In the genomic region with DNA sequence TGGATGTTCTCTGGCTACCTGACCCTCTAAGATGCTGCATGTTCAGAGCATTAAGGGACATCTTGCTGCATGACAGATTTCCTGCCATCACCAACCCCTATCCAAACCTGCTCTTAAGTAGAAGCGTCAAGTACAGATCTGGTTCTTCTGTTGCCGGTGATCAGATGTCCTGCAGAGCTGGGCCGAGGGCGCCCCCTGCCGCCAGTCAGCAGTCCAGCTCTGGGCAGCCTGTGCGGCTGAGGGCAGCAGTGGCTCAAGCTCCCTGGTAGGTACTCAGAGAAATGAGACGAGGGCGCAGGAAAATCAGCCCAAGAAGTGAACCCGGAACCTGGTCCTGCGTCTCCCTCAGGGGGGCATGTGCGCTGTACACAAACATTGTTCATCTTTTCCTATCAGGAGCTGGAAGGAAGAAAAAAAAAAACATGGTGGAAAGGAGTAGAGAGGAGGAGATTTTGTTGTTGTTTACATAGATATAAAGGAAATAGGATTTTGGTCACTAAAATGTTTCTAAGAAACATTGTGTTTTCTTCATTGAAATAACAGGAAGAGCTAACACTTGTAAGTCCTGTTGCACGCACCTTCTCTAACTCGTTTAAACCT, we compare ENCODE assay signal across 8 cellular contexts.
A peak's percentile ranks its signal among the peaks of the same experiment; 100 is the strongest.
DNase-seq lines count a peak whose midpoint lies in the region; ATAC-seq and TF ChIP-seq lines count a peak whose summit lies in the region.

No MANE protein-coding gene starts in this region.

- intact Hi-C loops in uterus (cut with DNase I; ENCODE audit: low total_unique reads), result no loop called here

- TF ChIP-seq CTCF in KMS-11 (conservative IDR thresholded peaks at IDR 0.05; ENCODE audit: low read depth, low read length) (peak; percentile 42; the same call in 1 of the 2 replicates), choroid plexus epithelial cell (conservative IDR thresholded peaks at IDR 0.05; ENCODE audit: low read depth, low read length) (peak; percentile 79), uterus (IDR thresholded peaks at IDR 0.05) (peak; percentile 43 to 51 (median 47))

- no peak overlapping the region for H3K9ac ChIP-seq in KMS-11

- H3K36me3 ChIP-seq in KMS-11 (ENCODE audit: insufficient read depth) (no peaks in the 10 kb centered on the region), uterus (no peaks in the 10 kb centered on the region)

- H3K4me2 ChIP-seq in KMS-11, result no peak overlapping the region

- H3K79me2 ChIP-seq in KMS-11 (ENCODE audit: insufficient read depth, low read depth), result no peaks in the 10 kb centered on the region

- no peaks in the 10 kb centered on the region for H3K27me3 ChIP-seq in KMS-11 (ENCODE audit: insufficient read depth, low read depth)
- no peaks in the 10 kb centered on the region for H3K27me3 ChIP-seq in uterus

- H3K27ac ChIP-seq in KMS-11 (no peak overlapping the region), uterus (no peak overlapping the region)

- no peak for TF ChIP-seq POLR2A in uterus (IDR thresholded peaks at IDR 0.05)

- DNase-seq in SIG-M5 treated with dmso at 0.1 percent for 504 hours (lab: John Stamatoyannopoulos, UW; ENCODE audit: unreplicated experiment) (peak; percentile 66), SIG-M5 (lab: John Stamatoyannopoulos, UW) (no peak), RPMI8226 (peak; percentile 54), choroid plexus epithelial cell (ENCODE audit: low read depth) (peak; percentile 59), midbrain (lab: John Stamatoyannopoulos, UW) (peak; percentile 30), uterus (peak in 1 of 2 donors; percentile 31)

- H4K20me1 ChIP-seq in KMS-11 (ENCODE audit: insufficient read depth), result no peaks in the 10 kb centered on the region

- ATAC-seq in GM21576 (IDR thresholded peaks at IDR 0.05; ENCODE audit: unreplicated experiment), result peak; percentile 90

- no peak overlapping the region for H2AFZ ChIP-seq in KMS-11 (ENCODE audit: low read depth)

- H3K4me1 ChIP-seq in KMS-11 (ENCODE audit: low read depth, poor library complexity, severe bottlenecking) (no peaks in the 10 kb centered on the region), uterus (no peaks in the 10 kb centered on the region)

- no peaks in the 10 kb centered on the region for H3K9me3 ChIP-seq in uterus

- no peak overlapping the region for H3K4me3 ChIP-seq in KMS-11 (IDR thresholded peaks at IDR 0.05; ENCODE audit: insufficient read depth, low read depth, low read length)
- H3K4me3 ChIP-seq in choroid plexus epithelial cell (ENCODE audit: low read depth, low read length), result no peak overlapping the region
- H3K4me3 ChIP-seq in uterus, result no peak overlapping the region
